15 cellular contexts compared by ENCODE assay signal in the genomic region with DNA sequence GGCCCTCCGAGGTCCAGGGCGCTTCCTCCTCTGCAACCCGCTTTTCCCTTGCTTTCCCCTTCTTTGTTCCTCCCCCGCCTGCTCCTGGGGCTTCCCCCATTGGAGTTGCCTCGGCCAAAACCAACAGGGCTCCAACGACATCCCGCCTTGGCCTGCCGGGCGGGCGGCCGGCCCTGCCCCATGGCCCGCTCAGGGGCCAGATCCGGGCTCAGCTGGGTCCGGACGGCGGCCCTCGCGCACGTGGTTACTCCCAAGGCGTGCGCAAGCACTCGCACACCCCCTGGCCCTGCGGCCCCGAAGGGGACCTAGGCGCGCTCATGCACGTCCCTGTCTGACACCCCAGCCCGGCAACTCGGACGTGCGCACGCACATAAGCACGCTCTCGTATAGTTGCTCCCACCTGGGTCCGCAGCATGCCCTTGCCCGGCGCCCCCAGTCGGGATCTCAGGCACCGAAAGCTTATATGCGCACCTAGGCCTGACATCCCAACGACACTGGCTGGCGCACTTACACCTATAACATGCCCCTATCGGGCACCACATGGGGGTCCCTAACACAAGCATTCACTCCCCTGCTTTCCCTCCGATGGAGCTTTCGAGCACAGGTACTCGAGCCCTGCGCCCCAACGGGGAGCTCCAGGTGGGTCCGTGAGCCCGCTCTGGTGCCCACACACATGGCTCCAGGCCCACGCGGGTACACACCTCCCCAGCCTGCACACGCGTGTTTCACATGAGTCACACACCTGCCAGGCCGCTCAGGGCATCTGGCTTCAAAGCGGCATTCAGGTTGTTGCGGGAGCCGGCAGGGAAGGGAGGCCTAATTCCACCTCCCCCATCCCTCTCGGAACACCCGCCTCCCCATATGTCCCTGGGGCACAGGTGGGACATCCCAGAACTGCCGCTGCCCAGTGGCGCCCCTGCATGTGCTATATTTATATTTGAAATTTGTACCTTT. TPM values are rescaled to one million over a fixed set of nuclear protein-coding genes. Genes with fewer than 3 reads are reported as not detected.
DNase-seq lines count a peak whose midpoint lies in the region; ATAC-seq, FAIRE-seq and TF ChIP-seq lines count a peak whose summit lies in the region.
"Had no signal": no experiment of that assay in that cellular context is flagged by ENCODE, and none has a peak within 500 bp of the region (broad histone marks: within the 10 kb centered on the region; RNA-seq: fewer than 3 reads in every experiment).

No MANE protein-coding gene starts in this region.

- H3K27ac ChIP-seq in C4-2B (peak overlapping the region; percentile 100), astrocyte (ENCODE audit: low read depth, low read length) (no peak overlapping the region), sigmoid colon (peak overlapping the region; percentile 91 to 98 (median 95))

- H2AFZ ChIP-seq in astrocyte (ENCODE audit: low read depth, low read length): no peak overlapping the region

- peak overlapping the region; percentile 26 for H3K27ac Mint-ChIP-seq in astrocyte (ENCODE audit: unreplicated experiment)
- H3K27ac Mint-ChIP-seq in activated CD8-positive, alpha-beta memory T cell treated with anti-CD3 and anti-CD28 coated beads, Interleukin-2, amount 10 ng/mL, durations not matched to agents 7 days and 5 days: no peak overlapping the region
- H3K27ac Mint-ChIP-seq: activated T-helper 17 cell treated with anti-CD3 and anti-CD28 coated beads, Interleukin-2, amount 50 U/mL, for 72 hours had no signal

- peaks cover 77% of the 10 kb centered on the region for H3K27me3 Mint-ChIP-seq in astrocyte (ENCODE audit: low read depth, unreplicated experiment)
- H3K27me3 Mint-ChIP-seq in activated CD8-positive, alpha-beta memory T cell treated with anti-CD3 and anti-CD28 coated beads, Interleukin-2, amount 10 ng/mL, durations not matched to agents 7 days and 5 days: peaks cover 62% of the 10 kb centered on the region

- TF ChIP-seq EP300 in sigmoid colon (IDR thresholded peaks at IDR 0.05): no peak

- FAIRE-seq in astrocyte (lab: Jason Lieb, UNC): no peak

- DNase-seq in astrocyte (ENCODE audit: low read depth): no peak
- DNase-seq in left ventricle myocardium superior: peak; percentile 75
- DNase-seq in sigmoid colon: no peak
- DNase-seq in activated CD8-positive, alpha-beta memory T cell treated with anti-CD3 and anti-CD28 coated beads, Interleukin-2, amount 10 ng/mL, durations not matched to agents 7 days and 5 days: no peak
- DNase-seq in activated T-cell treated with anti-CD3 and anti-CD28 coated beads, Interleukin-2, amount 50 U/mL, for 48 hours: no peak
- DNase-seq in NCI-H1092 treated with DMSO at 0.1 percent for 48 hours (lab: John Stamatoyannopoulos, UW): no peak
- no peak for DNase-seq in stimulated activated CD4-positive, alpha-beta T cell treated with anti-CD3 and anti-CD28 coated beads, Interleukin-2, amount 100 ng/mL, for 48 hours
- DNase-seq: activated CD4-positive, alpha-beta T cell treated with anti-CD3 and anti-CD28 coated beads for 48 hours; NCI-H1694; stimulated activated naive CD4-positive, alpha-beta T cell treated with Interleukin-2 at 50 U/mL for 16 hours had no signal

- H3K36me3 ChIP-seq in astrocyte (ENCODE audit: insufficient read depth, low read length): no peaks in the 10 kb centered on the region
- no peaks in the 10 kb centered on the region for H3K36me3 ChIP-seq in sigmoid colon

- H3K4me1 ChIP-seq in astrocyte (ENCODE audit: insufficient read depth, low read length): peaks cover 50% of the 10 kb centered on the region
- peaks cover 0 to 100% (median 99%) of the 10 kb centered on the region in 4 donors for H3K4me1 ChIP-seq in sigmoid colon

- H3K79me2 ChIP-seq in astrocyte (ENCODE audit: insufficient read depth, low read length): peaks cover 98% of the 10 kb centered on the region

- peaks cover 61% of the 10 kb centered on the region for H4K20me1 ChIP-seq in astrocyte (ENCODE audit: insufficient read depth, low read length)

- no peak for TF ChIP-seq POLR2A in sigmoid colon (IDR thresholded peaks at IDR 0.05)

- no peaks in the 10 kb centered on the region for H3K36me3 Mint-ChIP-seq in astrocyte (ENCODE audit: low read depth, unreplicated experiment)
- H3K36me3 Mint-ChIP-seq in activated CD8-positive, alpha-beta memory T cell treated with anti-CD3 and anti-CD28 coated beads, Interleukin-2, amount 10 ng/mL, durations not matched to agents 7 days and 5 days: peaks cover 2% of the 10 kb centered on the region

- H3K4me3 Mint-ChIP-seq in astrocyte (ENCODE audit: unreplicated experiment): no peak overlapping the region
- no peak overlapping the region for H3K4me3 Mint-ChIP-seq in activated CD8-positive, alpha-beta memory T cell treated with anti-CD3 and anti-CD28 coated beads, Interleukin-2, amount 10 ng/mL, durations not matched to agents 7 days and 5 days
- H3K4me3 Mint-ChIP-seq: activated T-helper 17 cell treated with anti-CD3 and anti-CD28 coated beads, Interleukin-2, amount 50 U/mL, for 72 hours had no signal

- H3K9ac ChIP-seq in astrocyte (ENCODE audit: low read length): no peak overlapping the region

- ATAC-seq in left ventricle myocardium superior: peak; percentile 53
- ATAC-seq in activated CD8-positive, alpha-beta memory T cell treated with anti-CD3 and anti-CD28 coated beads, Interleukin-2, amount 10 ng/mL, durations not matched to agents 7 days and 5 days: no peak
- ATAC-seq: activated T-helper 17 cell treated with anti-CD3 and anti-CD28 coated beads, Interleukin-2, amount 50 U/mL, for 72 hours had no signal

- TF ChIP-seq CTCF in C4-2B (conservative IDR thresholded peaks at IDR 0.05): no peak
- TF ChIP-seq CTCF in astrocyte (IDR thresholded peaks at IDR 0.05; ENCODE audit: insufficient read depth, low read depth, low read length): no peak
- TF ChIP-seq CTCF in sigmoid colon (IDR thresholded peaks at IDR 0.05): no peak

- H3K9me3 Mint-ChIP-seq in astrocyte (ENCODE audit: unreplicated experiment): peaks cover 10% of the 10 kb centered on the region
- no peaks in the 10 kb centered on the region for H3K9me3 Mint-ChIP-seq in activated CD8-positive, alpha-beta memory T cell treated with anti-CD3 and anti-CD28 coated beads, Interleukin-2, amount 10 ng/mL, durations not matched to agents 7 days and 5 days (ENCODE audit: low read depth)
- H3K9me3 Mint-ChIP-seq: activated T-helper 17 cell treated with anti-CD3 and anti-CD28 coated beads, Interleukin-2, amount 50 U/mL, for 72 hours had no signal

- H3K27me3 ChIP-seq in astrocyte (ENCODE audit: insufficient read depth, low read length) (no peaks in the 10 kb centered on the region), sigmoid colon (no peaks in the 10 kb centered on the region)

- 33 to 85% methylated on average over 62 of the region's 62 CpGs for WGBS in sigmoid colon, 2 donors

- CTCF ChIA-PET in activated CD8-positive, alpha-beta memory T cell treated with anti-CD3 and anti-CD28 coated beads, Interleukin-2, amount 10 ng/mL, durations not matched to agents 7 days and 5 days (lab: Charles Lee): interaction anchor here (2.0 kb wide), 1 partner anchor 83 kb away, joined by 5 read pairs; no protein-coding TSS in a partner anchor

- H3K9me3 ChIP-seq in astrocyte (ENCODE audit: insufficient read depth, low read depth, low read length) (no peaks in the 10 kb centered on the region), sigmoid colon (no peaks in the 10 kb centered on the region)

- intact Hi-C loops in left ventricle myocardium superior (cut with micrococcal nuclease) (no loop called here), sigmoid colon (cut with DNase I) (no loop called here)

- peaks cover 17% of the 10 kb centered on the region for H3K4me1 Mint-ChIP-seq in astrocyte (ENCODE audit: low read depth, unreplicated experiment)
- peaks cover 11% of the 10 kb centered on the region for H3K4me1 Mint-ChIP-seq in activated CD8-positive, alpha-beta memory T cell treated with anti-CD3 and anti-CD28 coated beads, Interleukin-2, amount 10 ng/mL, durations not matched to agents 7 days and 5 days

- H3K4me3 ChIP-seq in astrocyte (ENCODE audit: insufficient read depth, low read depth, low read length) (no peak overlapping the region), sigmoid colon (no peak overlapping the region)

- peak overlapping the region; percentile 11 for H3K4me2 ChIP-seq in astrocyte (ENCODE audit: low read length)

RNA-seq across cellular contexts. Expression of gene NFIX, which starts 15.0 kb away (rescaled TPM):
- 8.4 and 9.6 TPM in 2 replicates for total RNA-seq in astrocyte
- total RNA-seq in left ventricle myocardium superior: 171 TPM
- 100 to 1,000 TPM in 1 of 4 donors, 10 to 100 TPM in 3; 44.1 to 104 (median 58.5) TPM for total RNA-seq in sigmoid colon
- polyA plus RNA-seq in sigmoid colon: 10 to 100 TPM; 10.6 to 28.2 (median 22.2) TPM
- total RNA-seq in activated CD8-positive, alpha-beta memory T cell treated with anti-CD3 and anti-CD28 coated beads, Interleukin-2, amount 10 ng/mL, durations not matched to agents 7 days and 5 days: under 1 TPM; 0.21 to 0.32 TPM
- total RNA-seq: epithelial cell of proximal tubule had no signal

RNA-seq across cellular contexts. Expression of gene DAND5, which starts 40.9 kb away (rescaled TPM):
- total RNA-seq in astrocyte: 0.14 TPM in 1 of 2 replicates, not detected in the other
- total RNA-seq in left ventricle myocardium superior: 11.2 TPM
- total RNA-seq in sigmoid colon: 1 to 10 TPM; 1.2 to 2.0 (median 1.7) TPM
- under 1 TPM in 1 of 3 donors, not detected in 2; 0.13 TPM for polyA plus RNA-seq in sigmoid colon
- under 1 TPM; 0.21 to 0.26 TPM for total RNA-seq in activated CD8-positive, alpha-beta memory T cell treated with anti-CD3 and anti-CD28 coated beads, Interleukin-2, amount 10 ng/mL, durations not matched to agents 7 days and 5 days
- total RNA-seq: Daoy, kidney epithelial cell had no signal

RNA-seq across cellular contexts. Expression of gene GADD45GIP1, which starts 53.3 kb away (rescaled TPM):
- 34.0 and 35.5 TPM in 2 replicates for total RNA-seq in astrocyte
- total RNA-seq in left ventricle myocardium superior: 28.7 TPM
- 10 to 100 TPM; 36.0 to 65.8 (median 53.5) TPM for total RNA-seq in sigmoid colon
- polyA plus RNA-seq in sigmoid colon: 10 to 100 TPM; 23.6 to 32.1 (median 28.2) TPM
- 10 to 100 TPM; 23.9 to 24.9 TPM for total RNA-seq in activated CD8-positive, alpha-beta memory T cell treated with anti-CD3 and anti-CD28 coated beads, Interleukin-2, amount 10 ng/mL, durations not matched to agents 7 days and 5 days
